In genomic region chr2:74764429-74765272, GRCh38 we compare ENCODE assay signal across 10 cellular contexts.
A peak's percentile ranks its signal among the peaks of the same experiment; 100 is the strongest.
DNase-seq lines count a peak whose midpoint lies in the region; ATAC-seq and TF ChIP-seq lines count a peak whose summit lies in the region.
"Had no signal": no experiment of that assay in that cellular context is flagged by ENCODE, and none has a peak within 500 bp of the region (broad histone marks: within the 10 kb centered on the region; RNA-seq: fewer than 3 reads in every experiment).

No MANE protein-coding gene starts in this region.

- H3K79me2 ChIP-seq in neural progenitor cell (ENCODE audit: low read depth), result no peaks in the 10 kb centered on the region

- TF ChIP-seq POLR2A in thyroid gland (IDR thresholded peaks at IDR 0.05), result no peak

- H3K4me3 ChIP-seq in HL-60 (replicated peaks; ENCODE audit: insufficient read depth, low read length) (no peak overlapping the region), neural progenitor cell (no peak overlapping the region), thyroid gland (replicated peaks in 1 of 3) (no peak overlapping the region)

- peaks cover 18% of the 10 kb centered on the region for H3K4me1 Mint-ChIP-seq in WTC11
- peaks cover 34% of the 10 kb centered on the region for H3K4me1 Mint-ChIP-seq in neural progenitor cell
- H3K4me1 Mint-ChIP-seq in Calu3 (ENCODE audit: low read depth, unreplicated experiment), result no peaks in the 10 kb centered on the region

- H3K4me3 Mint-ChIP-seq in WTC11 (no peak overlapping the region), neural progenitor cell (no peak overlapping the region), Calu3 (ENCODE audit: low read depth, unreplicated experiment) (no peak overlapping the region)

- peak; percentile 65; the same call in 1 of the 2 replicates for ATAC-seq in WTC11

- H3K36me3 Mint-ChIP-seq in WTC11 (no peaks in the 10 kb centered on the region), neural progenitor cell (no peaks in the 10 kb centered on the region), Calu3 (ENCODE audit: insufficient read depth, unreplicated experiment) (no peaks in the 10 kb centered on the region)

- POLR2A ChIA-PET in WTC11 (lab: Charles Lee), result no interaction called here

- no peaks in the 10 kb centered on the region for H4K20me1 ChIP-seq in neural progenitor cell (ENCODE audit: low read depth)

- peaks cover 18% of the 10 kb centered on the region for H3F3A ChIP-seq in neural progenitor cell (ENCODE audit: low read depth)

- no peak for TF ChIP-seq CTCF in HL-60 (IDR thresholded peaks at IDR 0.05; ENCODE audit: insufficient read depth, low read length)
- no peak for TF ChIP-seq CTCF in WTC11 (IDR thresholded peaks at IDR 0.05)
- no peak for TF ChIP-seq CTCF in neural progenitor cell (IDR thresholded peaks at IDR 0.05)
- TF ChIP-seq CTCF in thyroid gland (IDR thresholded peaks at IDR 0.05), result no peak
- TF ChIP-seq CTCF in Calu3 (IDR thresholded peaks at IDR 0.05; ENCODE audit: unreplicated experiment), result no peak

- H3K27me3 ChIP-seq in HL-60 (ENCODE audit: insufficient read depth, poor library complexity, severe bottlenecking) (no peaks in the 10 kb centered on the region), neural progenitor cell (no peaks in the 10 kb centered on the region), thyroid gland (no peaks in the 10 kb centered on the region)

- DNase-seq in NCI-H1417 (lab: John Stamatoyannopoulos, UW) (peak in 2 of 3 experiments; percentile 29 to 63), NCI-H1417 treated with DMSO at 0.1 percent for 48 hours (lab: John Stamatoyannopoulos, UW) (no peak), HL-60 (ENCODE audit: low read depth in 1 of 2, low spot score in 1 of 2) (peak; percentile 55 to 71), WTC11 (ENCODE audit: low spot score) (no peak), neural progenitor cell (ENCODE audit: low spot score) (no peak), inferior parietal cortex (ENCODE audit: extremely low spot score) (no peak), thyroid gland (no peak), Calu3 (no peak)
- DNase-seq: RPMI8226; stimulated activated CD4-positive, alpha-beta T cell treated with anti-CD3 and anti-CD28 coated beads, Interleukin-4, amount 100 ng/mL, for 1 hour had no signal

- H3K4me1 ChIP-seq in neural progenitor cell (peaks cover 22% of the 10 kb centered on the region), thyroid gland (peaks cover 14 to 40% of the 10 kb centered on the region in 2 donors)

- peaks cover 3% of the 10 kb centered on the region; the same call in 1 of the 2 replicates for H3K9me3 Mint-ChIP-seq in WTC11
- H3K9me3 Mint-ChIP-seq in neural progenitor cell, result peaks cover 3% of the 10 kb centered on the region
- H3K9me3 Mint-ChIP-seq in Calu3 (ENCODE audit: low read depth, unreplicated experiment), result no peaks in the 10 kb centered on the region

- peak overlapping the region; percentile 4 for H2AFZ ChIP-seq in neural progenitor cell (replicated peaks)

- H3K27me3 Mint-ChIP-seq in WTC11 (ENCODE audit: low read depth), result no peaks in the 10 kb centered on the region
- H3K27me3 Mint-ChIP-seq in neural progenitor cell (ENCODE audit: insufficient read depth, low read depth), result peaks cover 4% of the 10 kb centered on the region
- H3K27me3 Mint-ChIP-seq in Calu3 (ENCODE audit: unreplicated experiment), result no peaks in the 10 kb centered on the region

- H3K27ac ChIP-seq in HL-60 (replicated peaks) (peak overlapping the region; percentile 28), neural progenitor cell (peak overlapping the region; percentile 33), thyroid gland (no peak overlapping the region)

- BruUV-seq in Calu3 (replicated peaks; lab: Mats Ljungman, UMichigan), result no TSS peak

- CTCF ChIA-PET in WTC11 (lab: Charles Lee), result interaction anchor here (1.0 to 1.2 kb wide), 3 partner anchors 29 to 74 kb away, joined by 3 to 4 read pairs (median 3); no protein-coding TSS in a partner anchor
- CTCF ChIA-PET in Calu3 (lab: Charles Lee), result interaction anchor here (0.5 kb wide), 1 partner anchor 22 kb away, joined by 3 read pairs; no protein-coding TSS in a partner anchor

- H3K36me3 ChIP-seq in neural progenitor cell, result no peaks in the 10 kb centered on the region
- no peaks in the 10 kb centered on the region for H3K36me3 ChIP-seq in thyroid gland

- H3K27ac Mint-ChIP-seq in WTC11 (no peak overlapping the region), neural progenitor cell (peak overlapping the region; percentile 76), Calu3 (ENCODE audit: unreplicated experiment) (no peak overlapping the region)

- 64 to 65% methylated on average over 5 of the region's 5 CpGs for WGBS in thyroid gland, 2 donors

- H3K9me3 ChIP-seq in neural progenitor cell (ENCODE audit: low read depth), result no peaks in the 10 kb centered on the region
- H3K9me3 ChIP-seq in thyroid gland, result no peaks in the 10 kb centered on the region

- peak overlapping the region; percentile 25 for H3K4me2 ChIP-seq in neural progenitor cell

- no peak overlapping the region for H3K9ac ChIP-seq in neural progenitor cell

- intact Hi-C loops in thyroid gland (cut with DNase I) (no loop called here), Calu3 (cut with micrococcal nuclease; ENCODE audit: unreplicated experiment) (no loop called here)

TF ChIP-seq in WTC11, 78 proteins besides CTCF, POLR2A, EP300 and RAD21:
- TF ChIP-seq GABPB1 (CRISPR knock-in tag; IDR thresholded peaks at IDR 0.05) (peak; percentile 92), GRHL2 (CRISPR knock-in tag; IDR thresholded peaks at IDR 0.05; ENCODE audit: insufficient replicate concordance, severe bottlenecking) (no peak)

Comparison
In these comparisons a context has a peak if more than half of its experiments do, and no peak if none do; other contexts are left out.
1. DNase-seq: peak in NCI-H1417 (2 of 3) and HL-60 (2 of 2); none in NCI-H1417 treated with DMSO at 0.1 percent for 48 hours (single experiment), WTC11 (single experiment), neural progenitor cell (single experiment), inferior parietal cortex (single experiment), thyroid gland (0 of 2) and Calu3 (single experiment).
2. H3K27ac ChIP-seq: peak in HL-60 (single experiment) and neural progenitor cell (single experiment); none in thyroid gland (0 of 3).